In genomic region chr16:67415872-67416793, GRCh38 we compare ENCODE assay signal across 1 cellular context.
TF ChIP-seq lines count a peak whose summit lies in the region.

Gene ZDHHC1, minus strand, starts transcription at chr16:67416477. Its CDS starts 8,702 bp downstream, at chr16:67407775.

TF ChIP-seq in HepG2, 621 proteins besides CTCF, POLR2A, EP300 and RAD21 (continued from another document and continues in another):
- TF ChIP-seq ZNF414 (CRISPR knock-in tag; IDR thresholded peaks at IDR 0.05): 0 out of 2 replicates have a peak, but pooled peaks have one; percentile 64
- TF ChIP-seq ZNF800 (CRISPR knock-in tag; IDR thresholded peaks at IDR 0.05): no peak
- TF ChIP-seq ZNF607 (CRISPR knock-in tag; IDR thresholded peaks at IDR 0.05; ENCODE audit: borderline replicate concordance): peak; percentile 96
- TF ChIP-seq ATF5 (CRISPR knock-in tag; IDR thresholded peaks at IDR 0.05; ENCODE audit: low read depth): no peak
- TF ChIP-seq GATAD1 (CRISPR knock-in tag; IDR thresholded peaks at IDR 0.05): peak; percentile 60; the same call in 1 of the 2 replicates
- peak; percentile 42; the same call in 1 of the 2 replicates for TF ChIP-seq ZNF136 (CRISPR knock-in tag; IDR thresholded peaks at IDR 0.05; ENCODE audit: low read depth)
- TF ChIP-seq ZMYM4 (CRISPR knock-in tag; IDR thresholded peaks at IDR 0.05): peak; percentile 56; the same call in 1 of the 2 replicates
- TF ChIP-seq MXI1 (IDR thresholded peaks at IDR 0.05; ENCODE audit: borderline replicate concordance, low read depth, low read length): peak; percentile 81; the same call in 2 of the 3 replicates
- TF ChIP-seq CERS6 (CRISPR knock-in tag; IDR thresholded peaks at IDR 0.05): peak; percentile 86
- TF ChIP-seq KLF12 (CRISPR knock-in tag; IDR thresholded peaks at IDR 0.05; ENCODE audit: borderline replicate concordance): 0 out of 2 replicates have a peak, but pooled peaks have one; percentile 61
- no peak for TF ChIP-seq TOE1 (CRISPR knock-in tag; IDR thresholded peaks at IDR 0.05)
- no peak for TF ChIP-seq HNRNPUL1 (IDR thresholded peaks at IDR 0.05; ENCODE audit: low read depth, low read length)
- no peak for TF ChIP-seq ZNF101 (CRISPR knock-in tag; IDR thresholded peaks at IDR 0.05; ENCODE audit: borderline replicate concordance, low read depth)
- peak; percentile 43; the same call in 1 of the 2 replicates for TF ChIP-seq TSC22D2 (CRISPR knock-in tag; IDR thresholded peaks at IDR 0.05; ENCODE audit: borderline replicate concordance)
- TF ChIP-seq PHF20 (CRISPR knock-in tag; IDR thresholded peaks at IDR 0.05): peak; percentile 63
- peak; percentile 99 for TF ChIP-seq ZFX (CRISPR knock-in tag; IDR thresholded peaks at IDR 0.05; ENCODE audit: low read depth)
- no peak for TF ChIP-seq SUZ12 (IDR thresholded peaks at IDR 0.05; ENCODE audit: low read depth, low read length)
- no peak for TF ChIP-seq TCF12 (IDR thresholded peaks at IDR 0.05)
- peak; percentile 39; the same call in 1 of the 2 replicates for TF ChIP-seq TCF12 (CRISPR knock-in tag; IDR thresholded peaks at IDR 0.05)
- TF ChIP-seq MATR3 (CRISPR knock-in tag; IDR thresholded peaks at IDR 0.05): no peak
- peak; percentile 81 for TF ChIP-seq AHR (CRISPR knock-in tag; IDR thresholded peaks at IDR 0.05)
- peak; percentile 68 for TF ChIP-seq ZNF121 (CRISPR knock-in tag; IDR thresholded peaks at IDR 0.05)
- TF ChIP-seq ARHGAP35 (CRISPR knock-in tag; IDR thresholded peaks at IDR 0.05; ENCODE audit: borderline replicate concordance): 0 out of 2 replicates have a peak, but pooled peaks have one; percentile 49
- TF ChIP-seq HDAC2 (CRISPR knock-in tag; IDR thresholded peaks at IDR 0.05): no peak
- TF ChIP-seq ATRX (CRISPR knock-in tag; IDR thresholded peaks at IDR 0.05; ENCODE audit: borderline replicate concordance): no peak
- no peak for TF ChIP-seq MEF2D (CRISPR knock-in tag; IDR thresholded peaks at IDR 0.05)
- TF ChIP-seq ZNF788 (CRISPR knock-in tag; IDR thresholded peaks at IDR 0.05; ENCODE audit: borderline replicate concordance): peak; percentile 59
- TF ChIP-seq ETV6 (CRISPR knock-in tag; conservative IDR thresholded peaks at IDR 0.05): 0 out of 2 replicates have a peak, but pooled peaks have one; percentile 47
- no peak for TF ChIP-seq TCF7 (IDR thresholded peaks at IDR 0.05; ENCODE audit: low read depth)
- 0 out of 2 replicates have a peak, but pooled peaks have one; percentile 72 for TF ChIP-seq ZNF30 (CRISPR knock-in tag; IDR thresholded peaks at IDR 0.05)
- peak; percentile 37; the same call in 1 of the 2 replicates for TF ChIP-seq PPARG (CRISPR knock-in tag; conservative IDR thresholded peaks at IDR 0.05)
- TF ChIP-seq ZNF598 (CRISPR knock-in tag; IDR thresholded peaks at IDR 0.05; ENCODE audit: borderline replicate concordance): peak; percentile 43; the same call in 1 of the 2 replicates
- no peak for TF ChIP-seq ZBTB3 (CRISPR knock-in tag; IDR thresholded peaks at IDR 0.05; ENCODE audit: borderline replicate concordance, low read depth)
- no peak for TF ChIP-seq MIXL1 (CRISPR knock-in tag; IDR thresholded peaks at IDR 0.05)
- TF ChIP-seq ESRRA (CRISPR knock-in tag; IDR thresholded peaks at IDR 0.05; ENCODE audit: low read depth): peak; percentile 77; the same call in 1 of the 2 replicates
- no peak for TF ChIP-seq RELA (CRISPR knock-in tag; IDR thresholded peaks at IDR 0.05)
- peak; percentile 52; the same call in 1 of the 2 replicates for TF ChIP-seq SIN3A (IDR thresholded peaks at IDR 0.05; ENCODE audit: borderline replicate concordance, low read depth, low read length)
- TF ChIP-seq ZNF740 (CRISPR knock-in tag; IDR thresholded peaks at IDR 0.05): peak; percentile 53; the same call in 1 of the 2 replicates
- TF ChIP-seq POLR2G (IDR thresholded peaks at IDR 0.05; ENCODE audit: low read depth, low read length): peak; percentile 37; the same call in 1 of the 2 replicates
- no peak for TF ChIP-seq ZNF446 (CRISPR knock-in tag; IDR thresholded peaks at IDR 0.05)
- no peak; the same call in 1 of the 2 replicates for TF ChIP-seq ZBTB33 (CRISPR knock-in tag; IDR thresholded peaks at IDR 0.05)
- TF ChIP-seq CCAR2 (optimal IDR thresholded peaks at IDR 0.05; ENCODE audit: low read depth, low read length): no peak
- peak; percentile 42; the same call in 1 of the 2 replicates for TF ChIP-seq RXRB (CRISPR knock-in tag; IDR thresholded peaks at IDR 0.05; ENCODE audit: borderline replicate concordance)
- no peak for TF ChIP-seq PAF1 (CRISPR knock-in tag; IDR thresholded peaks at IDR 0.05)
- peak; percentile 58; the same call in 1 of the 2 replicates for TF ChIP-seq ZNF354B (CRISPR knock-in tag; IDR thresholded peaks at IDR 0.05)
- TF ChIP-seq ZFP62 (CRISPR knock-in tag; IDR thresholded peaks at IDR 0.05): peak; percentile 79; the same call in 1 of the 2 replicates
- TF ChIP-seq POLR2AphosphoS2 (IDR thresholded peaks at IDR 0.05; ENCODE audit: low read depth, low read length): no peak
- TF ChIP-seq CREM (IDR thresholded peaks at IDR 0.05): no peak
- TF ChIP-seq CREM (CRISPR knock-in tag; IDR thresholded peaks at IDR 0.05): peak; percentile 23; the same call in 1 of the 2 replicates
- TF ChIP-seq DR1 (CRISPR knock-in tag; IDR thresholded peaks at IDR 0.05): peak; percentile 49; the same call in 1 of the 2 replicates
- TF ChIP-seq PTBP1 (IDR thresholded peaks at IDR 0.05; ENCODE audit: low read depth, low read length, poor library complexity, severe bottlenecking): no peak
- no peak for TF ChIP-seq MEIS1 (CRISPR knock-in tag; IDR thresholded peaks at IDR 0.05; ENCODE audit: borderline replicate concordance)
- TF ChIP-seq MIER2 (CRISPR knock-in tag; IDR thresholded peaks at IDR 0.05): no peak
- TF ChIP-seq MYPOP (CRISPR knock-in tag; IDR thresholded peaks at IDR 0.05): peak; percentile 17; the same call in 1 of the 2 replicates
- TF ChIP-seq ZNF879 (CRISPR knock-in tag; IDR thresholded peaks at IDR 0.05): peak; percentile 17; the same call in 1 of the 2 replicates
- no peak for TF ChIP-seq SAFB2 (CRISPR knock-in tag; IDR thresholded peaks at IDR 0.05; ENCODE audit: borderline replicate concordance, low read depth)
- TF ChIP-seq ZBTB25 (CRISPR knock-in tag; IDR thresholded peaks at IDR 0.05): no peak; the same call in 1 of the 2 replicates
- no peak for TF ChIP-seq KDM1A (CRISPR knock-in tag; IDR thresholded peaks at IDR 0.05)
- TF ChIP-seq ZFP41 (CRISPR knock-in tag; IDR thresholded peaks at IDR 0.05; ENCODE audit: borderline replicate concordance): no peak
- no peak for TF ChIP-seq MTA3 (CRISPR knock-in tag; IDR thresholded peaks at IDR 0.05)
- TF ChIP-seq ISL2 (CRISPR knock-in tag; IDR thresholded peaks at IDR 0.05): peak; percentile 62; the same call in 1 of the 2 replicates
- TF ChIP-seq AFF4 (CRISPR knock-in tag; IDR thresholded peaks at IDR 0.05): no peak
- TF ChIP-seq KDM5A (IDR thresholded peaks at IDR 0.05; ENCODE audit: borderline replicate concordance, low read length): no peak
- peak; percentile 54 for TF ChIP-seq MAZ (IDR thresholded peaks at IDR 0.05; ENCODE audit: borderline replicate concordance, low read depth, low read length)
- TF ChIP-seq MAZ (CRISPR knock-in tag; IDR thresholded peaks at IDR 0.05; ENCODE audit: low read depth): peak; percentile 91; the same call in 1 of the 2 replicates
- peak; percentile 9; the same call in 1 of the 2 replicates for TF ChIP-seq SP5 (CRISPR knock-in tag; IDR thresholded peaks at IDR 0.05; ENCODE audit: borderline replicate concordance, low read depth)
